ENCODE assay signal across 26 cellular contexts in genomic region chr1:110403805-110404204, GRCh38. TPM values are rescaled to one million over a fixed set of nuclear protein-coding genes. Genes with fewer than 3 reads are reported as not detected.
"Had no signal": no experiment of that assay in that cellular context is flagged by ENCODE, and none has a peak within 500 bp of the region (broad histone marks: within the 10 kb centered on the region; RNA-seq: fewer than 3 reads in every experiment).

No MANE protein-coding gene starts in this region.

- H3K4me3 Mint-ChIP-seq: immature natural killer cell; nephron progenitor cell; stimulated activated memory B cell treated with anti-CD40 and anti-IgM and Interleukin-4, amounts not matched to agents 10 μg/mL and 1 μg/mL and 100 μg/mL, for 72 hours had no signal

- H3K27ac Mint-ChIP-seq: immature natural killer cell; nephron progenitor cell; stimulated activated memory B cell treated with anti-CD40 and anti-IgM and Interleukin-4, amounts not matched to agents 10 μg/mL and 1 μg/mL and 100 μg/mL, for 72 hours had no signal

- DNase-seq: hypothalamus; immature natural killer cell; kidney; left colon; left lung; lower lobe of right lung; mammary epithelial cell; mesenchymal stem cell; naive thymus-derived CD8-positive, alpha-beta T cell; nephron progenitor cell; ovary; psoas muscle; right lobe of liver; stimulated activated CD4-positive, alpha-beta T cell treated with anti-CD3 and anti-CD28 coated beads, Interleukin-1b, Interleukin-23, amount 100 ng/mL, for 48 hours; stimulated activated CD4-positive, alpha-beta T cell treated with anti-CD3 and anti-CD28 coated beads, Interleukin-2, amount 100 ng/mL, for 48 hours; stimulated activated CD4-positive, alpha-beta T cell treated with anti-CD3 and anti-CD28 coated beads, Interleukin-4, amount 100 ng/mL, for 4 hours; stimulated activated CD8-positive, alpha-beta memory T cell treated with anti-CD3 and anti-CD28 coated beads, Interleukin-4, amount 100 ng/mL, for 48 hours; stimulated activated naive CD8-positive, alpha-beta T cell treated with anti-CD3 and anti-CD28 coated beads, Interleukin-15, Interleukin-2, amounts not matched to agents 100 U/mL and 50 U/mL, for 24 hours; stomach; testis; thyroid gland; trophoblast cell; upper lobe of right lung had no signal

- H3K9me3 Mint-ChIP-seq: immature natural killer cell; naive thymus-derived CD8-positive, alpha-beta T cell; nephron progenitor cell; stimulated activated memory B cell treated with anti-CD40 and anti-IgM and Interleukin-4, amounts not matched to agents 10 μg/mL and 1 μg/mL and 100 μg/mL, for 72 hours had no signal

- ATAC-seq: left colon; left lung; lower lobe of right lung; naive thymus-derived CD8-positive, alpha-beta T cell; psoas muscle; right lobe of liver; stimulated activated memory B cell treated with anti-CD40 and anti-IgM and Interleukin-4, amounts not matched to agents 10 μg/mL and 1 μg/mL and 100 μg/mL, for 72 hours; stimulated activated naive CD8-positive, alpha-beta T cell treated with anti-CD3 and anti-CD28 coated beads, Interleukin-15, Interleukin-2, amounts not matched to agents 100 U/mL and 50 U/mL, for 24 hours; upper lobe of right lung had no signal

- H3K27me3 Mint-ChIP-seq: naive thymus-derived CD8-positive, alpha-beta T cell; stimulated activated memory B cell treated with anti-CD40 and anti-IgM and Interleukin-4, amounts not matched to agents 10 μg/mL and 1 μg/mL and 100 μg/mL, for 72 hours had no signal

RNA-seq across cellular contexts. Expression of gene PROK1, which starts 47.1 kb away (rescaled TPM):
- total RNA-seq: kidney; left colon; left lung; liver; lower lobe of right lung; mammary epithelial cell; naive thymus-derived CD8-positive, alpha-beta T cell; right lobe of liver; skeletal muscle tissue; stomach had no signal
